In the genomic region with DNA sequence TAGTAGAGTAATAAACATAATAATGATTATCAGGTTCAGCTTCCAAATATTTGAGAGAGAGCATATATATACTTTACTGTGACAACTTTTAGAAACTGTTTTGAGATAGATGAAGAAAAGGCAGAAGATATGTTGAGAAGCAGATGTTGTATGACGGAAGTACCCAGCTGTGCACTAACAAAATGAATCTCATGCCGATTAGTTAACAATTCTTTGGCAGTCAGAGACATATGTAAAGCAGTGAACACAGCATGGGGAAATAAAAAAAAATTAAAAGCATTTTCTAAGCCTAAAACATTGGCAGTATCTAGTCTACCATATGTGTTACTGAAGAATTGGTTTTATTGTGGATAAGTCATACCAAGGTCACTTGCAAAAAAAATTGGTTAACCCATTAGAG, we compare ENCODE assay signal across 3 cellular contexts.
"Had no signal": no experiment of that assay in that cellular context is flagged by ENCODE, and none has a peak within 500 bp of the region (broad histone marks: within the 10 kb centered on the region; RNA-seq: fewer than 3 reads in every experiment).

No MANE protein-coding gene starts in this region.

- H3K4me3 ChIP-seq: GM12878 had no signal

- DNase-seq: GDM1, GF-D8 had no signal
